In genomic region chr7:97118306-97118917, GRCh38 we compare ENCODE assay signal across 8 cellular contexts. TPM values are rescaled to one million over a fixed set of nuclear protein-coding genes. Genes with fewer than 3 reads are reported as not detected.
DNase-seq lines count a peak whose midpoint lies in the region; ATAC-seq and TF ChIP-seq lines count a peak whose summit lies in the region.

No MANE protein-coding gene starts in this region.

- intact Hi-C loops in activated CD4-positive, alpha-beta T cell treated with anti-CD3 and anti-CD28 coated beads, Interleukin-2, amount 10 ng/mL, durations not matched to agents 24 days and 14 days (cut with micrococcal nuclease), result loop anchor here (5.0 kb wide), 1 partner anchor 641 kb away; no protein-coding TSS in a partner anchor

- H3K9ac ChIP-seq in iPS-20b (ENCODE audit: low read depth, low read length) (peak overlapping the region; percentile 94), stomach smooth muscle (ENCODE audit: low read length in 2 of 2) (peak overlapping the region; percentile 89 to 90)

- H3K4me1 ChIP-seq in iPS-20b (ENCODE audit: insufficient read depth, low read length) (peaks cover 3% of the 10 kb centered on the region; the same call in 1 of the 2 replicates), stomach smooth muscle (ENCODE audit: control insufficient read depth, insufficient read depth, low read length) (no peaks in the 10 kb centered on the region)

- no peaks in the 10 kb centered on the region for H3K27me3 Mint-ChIP-seq in activated CD4-positive, alpha-beta T cell treated with anti-CD3 and anti-CD28 coated beads, Interleukin-2, amount 10 ng/mL, durations not matched to agents 24 days and 14 days
- peaks cover 11% of the 10 kb centered on the region for H3K27me3 Mint-ChIP-seq in WTC11 (ENCODE audit: low read depth)

- H3K27ac Mint-ChIP-seq in activated CD4-positive, alpha-beta T cell treated with anti-CD3 and anti-CD28 coated beads, Interleukin-2, amount 10 ng/mL, durations not matched to agents 24 days and 14 days, result peak overlapping the region; percentile 84
- H3K27ac Mint-ChIP-seq in WTC11, result peak overlapping the region; percentile 76; the same call in 1 of the 2 replicates

- TF ChIP-seq CTCF in WTC11 (IDR thresholded peaks at IDR 0.05), result no peak

- H3K36me3 Mint-ChIP-seq in activated CD4-positive, alpha-beta T cell treated with anti-CD3 and anti-CD28 coated beads, Interleukin-2, amount 10 ng/mL, durations not matched to agents 24 days and 14 days (ENCODE audit: low read depth), result peaks cover 13% of the 10 kb centered on the region
- H3K36me3 Mint-ChIP-seq in WTC11, result peaks cover 8% of the 10 kb centered on the region

- ATAC-seq in WTC11 (no peak), GM19023 (IDR thresholded peaks at IDR 0.05; ENCODE audit: unreplicated experiment) (no peak)

- H3K9me3 ChIP-seq in iPS-20b (ENCODE audit: insufficient read depth, low read depth, low read length) (no peaks in the 10 kb centered on the region), stomach smooth muscle (ENCODE audit: control insufficient read depth in 2 of 2, low read length in 2 of 2) (no peaks in the 10 kb centered on the region)

- H3K4me1 Mint-ChIP-seq in activated CD4-positive, alpha-beta T cell treated with anti-CD3 and anti-CD28 coated beads, Interleukin-2, amount 10 ng/mL, durations not matched to agents 24 days and 14 days, result peaks cover 27% of the 10 kb centered on the region
- peaks cover 30% of the 10 kb centered on the region for H3K4me1 Mint-ChIP-seq in WTC11

- peak overlapping the region; percentile 93 for H3K4me3 Mint-ChIP-seq in activated CD4-positive, alpha-beta T cell treated with anti-CD3 and anti-CD28 coated beads, Interleukin-2, amount 10 ng/mL, durations not matched to agents 24 days and 14 days
- peak overlapping the region; percentile 97 for H3K4me3 Mint-ChIP-seq in WTC11

- DNase-seq in activated CD4-positive, alpha-beta T cell treated with anti-CD3 and anti-CD28 coated beads, Interleukin-2, amount 10 ng/mL, durations not matched to agents 24 days and 14 days, result no peak
- no peak for DNase-seq in activated CD4-positive, alpha-beta T cell treated with anti-CD3 and anti-CD28 coated beads, Interleukin-2, amount 50 U/mL, for 4 hours
- DNase-seq in WTC11 (ENCODE audit: low spot score) (no peak), NCI-H510A treated with DMSO at 0.1 percent for 48 hours (lab: John Stamatoyannopoulos, UW) (no peak)
- no peak for DNase-seq in stimulated activated CD4-positive, alpha-beta T cell treated with anti-CD3 and anti-CD28 coated beads, Interleukin-2, amount 100 ng/mL, for 24 hours

- H3K36me3 ChIP-seq in iPS-20b (ENCODE audit: insufficient read depth, low read depth, low read length) (no peaks in the 10 kb centered on the region), stomach smooth muscle (ENCODE audit: control insufficient read depth in 2 of 2, insufficient read depth in 2 of 2, low read length in 2 of 2) (no peaks in the 10 kb centered on the region)

- POLR2A ChIA-PET in WTC11 (lab: Charles Lee), result interaction anchor here (1.6 to 2.2 kb wide), 2 partner anchors 8 to 12 kb away, joined by 6 to 14 read pairs; no protein-coding TSS in a partner anchor

- CTCF ChIA-PET in WTC11 (lab: Charles Lee), result interaction anchor here (1.6 kb wide), 1 partner anchor 16 kb away, joined by 4 read pairs; no protein-coding TSS in a partner anchor

- peak overlapping the region; percentile 86 for H3K4me3 ChIP-seq in iPS-20b (ENCODE audit: low read length)
- peak overlapping the region; percentile 98 to 99 for H3K4me3 ChIP-seq in stomach smooth muscle (ENCODE audit: low read length in 2 of 2)

- H3K9me3 Mint-ChIP-seq in activated CD4-positive, alpha-beta T cell treated with anti-CD3 and anti-CD28 coated beads, Interleukin-2, amount 10 ng/mL, durations not matched to agents 24 days and 14 days, result peaks cover 5% of the 10 kb centered on the region
- H3K9me3 Mint-ChIP-seq in WTC11, result peaks cover 13% of the 10 kb centered on the region

- no peaks in the 10 kb centered on the region for H3K27me3 ChIP-seq in iPS-20b (ENCODE audit: insufficient read depth, low read length)
- H3K27me3 ChIP-seq in stomach smooth muscle (ENCODE audit: control insufficient read depth in 1 of 2, insufficient read depth in 2 of 2, low read length in 2 of 2), result no peaks in the 10 kb centered on the region

- no peak overlapping the region for H3K27ac ChIP-seq in iPS-20b (ENCODE audit: low read length)
- peak overlapping the region; percentile 18 for H3K27ac ChIP-seq in stomach smooth muscle (ENCODE audit: low read length)

TF ChIP-seq in WTC11, 78 proteins besides CTCF, POLR2A, EP300 and RAD21 (continues in another document):
- TF ChIP-seq ZNF232 (CRISPR knock-in tag; IDR thresholded peaks at IDR 0.05) (no peak), GRHL2 (CRISPR knock-in tag; IDR thresholded peaks at IDR 0.05; ENCODE audit: insufficient replicate concordance, severe bottlenecking) (no peak), ETV6 (CRISPR knock-in tag; IDR thresholded peaks at IDR 0.05) (no peak), NFATC4 (CRISPR knock-in tag; IDR thresholded peaks at IDR 0.05) (no peak), NFYB (CRISPR knock-in tag; conservative IDR thresholded peaks at IDR 0.05; ENCODE audit: low read depth) (no peak), NR2C2 (CRISPR knock-in tag; IDR thresholded peaks at IDR 0.05) (no peak), SMAD3 (CRISPR knock-in tag; IDR thresholded peaks at IDR 0.05; ENCODE audit: borderline replicate concordance) (no peak), NR1H2 (CRISPR knock-in tag; IDR thresholded peaks at IDR 0.05) (no peak), CBFB (CRISPR knock-in tag; IDR thresholded peaks at IDR 0.05; ENCODE audit: low read depth) (no peak), SMAD4 (CRISPR knock-in tag; IDR thresholded peaks at IDR 0.05) (no peak)
- TF ChIP-seq, protein P1, sequence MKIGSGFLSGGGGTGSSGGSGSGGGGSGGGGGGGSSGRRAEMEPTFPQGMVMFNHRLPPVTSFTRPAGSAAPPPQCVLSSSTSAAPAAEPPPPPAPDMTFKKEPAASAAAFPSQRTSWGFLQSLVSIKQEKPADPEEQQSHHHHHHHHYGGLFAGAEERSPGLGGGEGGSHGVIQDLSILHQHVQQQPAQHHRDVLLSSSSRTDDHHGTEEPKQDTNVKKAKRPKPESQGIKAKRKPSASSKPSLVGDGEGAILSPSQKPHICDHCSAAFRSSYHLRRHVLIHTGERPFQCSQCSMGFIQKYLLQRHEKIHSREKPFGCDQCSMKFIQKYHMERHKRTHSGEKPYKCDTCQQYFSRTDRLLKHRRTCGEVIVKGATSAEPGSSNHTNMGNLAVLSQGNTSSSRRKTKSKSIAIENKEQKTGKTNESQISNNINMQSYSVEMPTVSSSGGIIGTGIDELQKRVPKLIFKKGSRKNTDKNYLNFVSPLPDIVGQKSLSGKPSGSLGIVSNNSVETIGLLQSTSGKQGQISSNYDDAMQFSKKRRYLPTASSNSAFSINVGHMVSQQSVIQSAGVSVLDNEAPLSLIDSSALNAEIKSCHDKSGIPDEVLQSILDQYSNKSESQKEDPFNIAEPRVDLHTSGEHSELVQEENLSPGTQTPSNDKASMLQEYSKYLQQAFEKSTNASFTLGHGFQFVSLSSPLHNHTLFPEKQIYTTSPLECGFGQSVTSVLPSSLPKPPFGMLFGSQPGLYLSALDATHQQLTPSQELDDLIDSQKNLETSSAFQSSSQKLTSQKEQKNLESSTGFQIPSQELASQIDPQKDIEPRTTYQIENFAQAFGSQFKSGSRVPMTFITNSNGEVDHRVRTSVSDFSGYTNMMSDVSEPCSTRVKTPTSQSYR (CRISPR knock-in tag; IDR thresholded peaks at IDR 0.05), result no peak
- TF ChIP-seq, protein P2, sequence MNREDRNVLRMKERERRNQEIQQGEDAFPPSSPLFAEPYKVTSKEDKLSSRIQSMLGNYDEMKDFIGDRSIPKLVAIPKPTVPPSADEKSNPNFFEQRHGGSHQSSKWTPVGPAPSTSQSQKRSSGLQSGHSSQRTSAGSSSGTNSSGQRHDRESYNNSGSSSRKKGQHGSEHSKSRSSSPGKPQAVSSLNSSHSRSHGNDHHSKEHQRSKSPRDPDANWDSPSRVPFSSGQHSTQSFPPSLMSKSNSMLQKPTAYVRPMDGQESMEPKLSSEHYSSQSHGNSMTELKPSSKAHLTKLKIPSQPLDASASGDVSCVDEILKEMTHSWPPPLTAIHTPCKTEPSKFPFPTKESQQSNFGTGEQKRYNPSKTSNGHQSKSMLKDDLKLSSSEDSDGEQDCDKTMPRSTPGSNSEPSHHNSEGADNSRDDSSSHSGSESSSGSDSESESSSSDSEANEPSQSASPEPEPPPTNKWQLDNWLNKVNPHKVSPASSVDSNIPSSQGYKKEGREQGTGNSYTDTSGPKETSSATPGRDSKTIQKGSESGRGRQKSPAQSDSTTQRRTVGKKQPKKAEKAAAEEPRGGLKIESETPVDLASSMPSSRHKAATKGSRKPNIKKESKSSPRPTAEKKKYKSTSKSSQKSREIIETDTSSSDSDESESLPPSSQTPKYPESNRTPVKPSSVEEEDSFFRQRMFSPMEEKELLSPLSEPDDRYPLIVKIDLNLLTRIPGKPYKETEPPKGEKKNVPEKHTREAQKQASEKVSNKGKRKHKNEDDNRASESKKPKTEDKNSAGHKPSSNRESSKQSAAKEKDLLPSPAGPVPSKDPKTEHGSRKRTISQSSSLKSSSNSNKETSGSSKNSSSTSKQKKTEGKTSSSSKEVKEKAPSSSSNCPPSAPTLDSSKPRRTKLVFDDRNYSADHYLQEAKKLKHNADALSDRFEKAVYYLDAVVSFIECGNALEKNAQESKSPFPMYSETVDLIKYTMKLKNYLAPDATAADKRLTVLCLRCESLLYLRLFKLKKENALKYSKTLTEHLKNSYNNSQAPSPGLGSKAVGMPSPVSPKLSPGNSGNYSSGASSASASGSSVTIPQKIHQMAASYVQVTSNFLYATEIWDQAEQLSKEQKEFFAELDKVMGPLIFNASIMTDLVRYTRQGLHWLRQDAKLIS (CRISPR knock-in tag; IDR thresholded peaks at IDR 0.05; ENCODE audit: borderline replicate concordance), result no peak
- TF ChIP-seq, protein P3, sequence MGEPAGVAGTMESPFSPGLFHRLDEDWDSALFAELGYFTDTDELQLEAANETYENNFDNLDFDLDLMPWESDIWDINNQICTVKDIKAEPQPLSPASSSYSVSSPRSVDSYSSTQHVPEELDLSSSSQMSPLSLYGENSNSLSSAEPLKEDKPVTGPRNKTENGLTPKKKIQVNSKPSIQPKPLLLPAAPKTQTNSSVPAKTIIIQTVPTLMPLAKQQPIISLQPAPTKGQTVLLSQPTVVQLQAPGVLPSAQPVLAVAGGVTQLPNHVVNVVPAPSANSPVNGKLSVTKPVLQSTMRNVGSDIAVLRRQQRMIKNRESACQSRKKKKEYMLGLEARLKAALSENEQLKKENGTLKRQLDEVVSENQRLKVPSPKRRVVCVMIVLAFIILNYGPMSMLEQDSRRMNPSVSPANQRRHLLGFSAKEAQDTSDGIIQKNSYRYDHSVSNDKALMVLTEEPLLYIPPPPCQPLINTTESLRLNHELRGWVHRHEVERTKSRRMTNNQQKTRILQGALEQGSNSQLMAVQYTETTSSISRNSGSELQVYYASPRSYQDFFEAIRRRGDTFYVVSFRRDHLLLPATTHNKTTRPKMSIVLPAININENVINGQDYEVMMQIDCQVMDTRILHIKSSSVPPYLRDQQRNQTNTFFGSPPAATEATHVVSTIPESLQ (CRISPR knock-in tag; IDR thresholded peaks at IDR 0.05), result no peak

RNA-seq across cellular contexts. Expression of gene SDHAF3, which starts 0.9 kb away (rescaled TPM):
- total RNA-seq in activated CD4-positive, alpha-beta T cell treated with anti-CD3 and anti-CD28 coated beads, Interleukin-2, amount 10 ng/mL, durations not matched to agents 24 days and 14 days, result 24.9 and 27.8 TPM in 2 replicates
- total RNA-seq in WTC11 (2021), result 25.5 to 32.0 TPM (median 26.1 TPM) in 3 replicates
